8 cellular contexts compared by ENCODE assay signal in the genomic region with DNA sequence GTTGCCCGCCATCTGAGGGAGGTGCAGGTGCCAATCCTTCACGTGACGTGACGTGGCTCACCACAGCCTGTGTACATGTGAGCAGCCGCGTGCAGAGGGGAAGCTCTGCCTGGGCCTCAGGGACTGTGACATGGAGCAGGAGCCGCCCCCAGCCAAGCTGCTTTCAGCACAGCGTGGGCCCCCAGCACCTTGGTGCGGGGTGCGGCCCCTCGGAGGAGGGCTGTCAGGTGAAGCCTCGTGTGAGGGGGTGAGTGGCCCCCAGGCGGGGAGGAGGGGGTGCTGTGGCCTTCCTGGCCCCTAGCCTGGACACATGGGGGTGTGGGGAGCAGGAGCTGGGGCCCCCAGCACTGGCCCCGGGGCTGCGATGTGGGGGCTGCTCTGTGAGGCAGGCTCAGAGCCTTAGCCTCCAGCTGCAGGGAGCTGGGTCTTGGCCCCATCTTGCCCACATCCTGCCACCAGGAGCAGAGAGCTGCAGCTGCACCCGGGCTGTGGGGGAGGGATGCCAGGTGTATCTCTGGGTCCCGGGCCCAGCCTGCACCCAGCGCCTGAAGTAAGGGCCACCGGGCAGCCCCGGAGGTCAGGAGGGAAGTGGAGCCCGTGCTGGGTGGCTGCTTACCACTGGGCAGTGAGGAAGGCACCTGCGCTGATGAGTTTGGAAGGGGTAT. TPM values are rescaled to one million over a fixed set of nuclear protein-coding genes. Genes with fewer than 3 reads are reported as not detected.
A peak's percentile ranks its signal among the peaks of the same experiment; 100 is the strongest.
DNase-seq lines count a peak whose midpoint lies in the region; ATAC-seq and TF ChIP-seq lines count a peak whose summit lies in the region.

Gene ADORA2A (plus strand): TSS at position 100 of the 665 bp plus-strand sequence. CDS start 5,806 bp downstream, outside the sequence.

- no peak within 1 kb of the TSS for H3K18ac ChIP-seq in trophoblast cell (ENCODE audit: low read length)

- no peak within 1 kb of the TSS for H4K91ac ChIP-seq in trophoblast cell (ENCODE audit: low read depth, low read length)

- no peak within 1 kb of the TSS for H4K8ac ChIP-seq in trophoblast cell (ENCODE audit: low read depth, low read length)

- no peaks in the 10 kb centered on the region for H3K79me1 ChIP-seq in trophoblast cell (ENCODE audit: low read length)

- no peak within 1 kb of the TSS for H4K12ac ChIP-seq in trophoblast cell (ENCODE audit: low read depth, low read length)

- H3K4me1 Mint-ChIP-seq in activated CD4-positive, alpha-beta T cell treated with anti-CD3 and anti-CD28 coated beads, Interleukin-2, amount 10 ng/mL, durations not matched to agents 24 days and 14 days = peaks cover 58% of the 10 kb centered on the region
- peaks cover 19% of the 10 kb centered on the region for H3K4me1 Mint-ChIP-seq in endothelial cell (ENCODE audit: unreplicated experiment)

- no peaks in the 10 kb centered on the region for H3K9me3 ChIP-seq in trophoblast cell (ENCODE audit: insufficient read depth, low read depth, low read length)

- H3K4me3 ChIP-seq in trophoblast cell (ENCODE audit: low read depth, low read length) = no peak within 1 kb of the TSS

- intact Hi-C loops in activated CD4-positive, alpha-beta T cell treated with anti-CD3 and anti-CD28 coated beads, Interleukin-2, amount 10 ng/mL, durations not matched to agents 24 days and 14 days (cut with micrococcal nuclease) = loop anchor here (1.0 to 5.0 kb wide), 3 partner anchors 59 to 155 kb away; partner anchors contain the start of genes GUCD1, SNRPD3 and SPECC1L

- H2BK5ac ChIP-seq in trophoblast cell (ENCODE audit: low read depth, low read length, poor library complexity) = no peak within 1 kb of the TSS

- ATAC-seq in GM18870 (IDR thresholded peaks at IDR 0.05; ENCODE audit: unreplicated experiment) (peak; percentile 56), HG03066 (IDR thresholded peaks at IDR 0.05; ENCODE audit: low read depth, unreplicated experiment) (peak; percentile 53)

- no peaks in the 10 kb centered on the region for H3K9me3 Mint-ChIP-seq in activated CD4-positive, alpha-beta T cell treated with anti-CD3 and anti-CD28 coated beads, Interleukin-2, amount 10 ng/mL, durations not matched to agents 24 days and 14 days
- no peaks in the 10 kb centered on the region for H3K9me3 Mint-ChIP-seq in endothelial cell (ENCODE audit: unreplicated experiment)

- H3K14ac ChIP-seq in trophoblast cell (ENCODE audit: low read length) = no peak within 1 kb of the TSS

- no peak for TF ChIP-seq CTCF in endothelial cell (IDR thresholded peaks at IDR 0.05; ENCODE audit: unreplicated experiment)

- peak within 1 kb of the TSS; percentile 90 for H3K27ac Mint-ChIP-seq in activated CD4-positive, alpha-beta T cell treated with anti-CD3 and anti-CD28 coated beads, Interleukin-2, amount 10 ng/mL, durations not matched to agents 24 days and 14 days
- no peak within 1 kb of the TSS for H3K27ac Mint-ChIP-seq in endothelial cell (ENCODE audit: unreplicated experiment)

- H3K9ac ChIP-seq in trophoblast cell (ENCODE audit: low read length) = no peak within 1 kb of the TSS

- H3K27ac ChIP-seq in trophoblast cell (ENCODE audit: low read depth, low read length) = no peak within 1 kb of the TSS

- no peak within 1 kb of the TSS for H3K4ac ChIP-seq in trophoblast cell (ENCODE audit: low read depth, low read length)

- no peak within 1 kb of the TSS for H2BK120ac ChIP-seq in trophoblast cell (ENCODE audit: insufficient read depth, low read length, poor library complexity)

- H3K79me2 ChIP-seq in trophoblast cell (ENCODE audit: control insufficient read depth, insufficient read depth, low read length, poor library complexity) = no peaks in the 10 kb centered on the region

- peaks cover 11% of the 10 kb centered on the region for H3K36me3 Mint-ChIP-seq in activated CD4-positive, alpha-beta T cell treated with anti-CD3 and anti-CD28 coated beads, Interleukin-2, amount 10 ng/mL, durations not matched to agents 24 days and 14 days (ENCODE audit: low read depth)
- H3K36me3 Mint-ChIP-seq in endothelial cell (ENCODE audit: low read depth, unreplicated experiment) = peaks cover 5% of the 10 kb centered on the region

- H2AK5ac ChIP-seq in trophoblast cell (ENCODE audit: low read length) = no peak within 1 kb of the TSS

- no peaks in the 10 kb centered on the region for H3K36me3 ChIP-seq in trophoblast cell (ENCODE audit: control insufficient read depth in 1 of 2, insufficient read depth in 2 of 2, low read length in 2 of 2)

- H3K4me1 ChIP-seq in trophoblast cell (ENCODE audit: control insufficient read depth in 1 of 2, insufficient read depth in 2 of 2, low read length in 2 of 2) = peaks cover 5 to 6% of the 10 kb centered on the region in 2 experiments

- peak; percentile 93 for DNase-seq in activated CD4-positive, alpha-beta T cell treated with anti-CD3 and anti-CD28 coated beads, Interleukin-2, amount 10 ng/mL, durations not matched to agents 24 days and 14 days
- DNase-seq in endothelial cell (ENCODE audit: low spot score) = no peak
- DNase-seq in stimulated activated CD8-positive, alpha-beta memory T cell treated with anti-CD3 and anti-CD28 coated beads, Interleukin-12 subunit alpha, Interleukin-12 subunit beta, amount 100 ng/mL, for 4 hours (ENCODE audit: low read depth) = peak; percentile 74
- DNase-seq in H4 (ENCODE audit: low spot score) = no peak
- DNase-seq in epidermal melanocyte (ENCODE audit: insufficient read length, low spot score) = no peak
- DNase-seq in trophoblast cell = no peak

- peaks cover 16% of the 10 kb centered on the region for H3K27me3 ChIP-seq in trophoblast cell (ENCODE audit: insufficient read depth, low read length)

- WGBS in trophoblast cell (ENCODE audit: extremely low coverage, insufficient coverage, insufficient read length) = no CpG with 5 or more reads among the region's 22 CpGs

- H3K23ac ChIP-seq in trophoblast cell (ENCODE audit: low read length) = no peak within 1 kb of the TSS

- H3K27me3 Mint-ChIP-seq in activated CD4-positive, alpha-beta T cell treated with anti-CD3 and anti-CD28 coated beads, Interleukin-2, amount 10 ng/mL, durations not matched to agents 24 days and 14 days = peaks cover under 1% of the 10 kb centered on the region
- peaks cover 21% of the 10 kb centered on the region for H3K27me3 Mint-ChIP-seq in endothelial cell (ENCODE audit: unreplicated experiment)

- peak within 1 kb of the TSS; percentile 86 for H3K4me3 Mint-ChIP-seq in activated CD4-positive, alpha-beta T cell treated with anti-CD3 and anti-CD28 coated beads, Interleukin-2, amount 10 ng/mL, durations not matched to agents 24 days and 14 days
- H3K4me3 Mint-ChIP-seq in endothelial cell (ENCODE audit: unreplicated experiment) = peak within 1 kb of the TSS; percentile 74

- no peak within 1 kb of the TSS for H2BK12ac ChIP-seq in trophoblast cell (ENCODE audit: low read length)

- H2AFZ ChIP-seq in trophoblast cell (ENCODE audit: insufficient read depth, low read length, poor library complexity) = no peak within 1 kb of the TSS

- H3K4me2 ChIP-seq in trophoblast cell (ENCODE audit: low read length) = no peak within 1 kb of the TSS

RNA-seq across cellular contexts. Expression of gene ADORA2A, which starts in this region (rescaled TPM):
- total RNA-seq in activated CD4-positive, alpha-beta T cell treated with anti-CD3 and anti-CD28 coated beads, Interleukin-2, amount 10 ng/mL, durations not matched to agents 24 days and 14 days = 34.9 and 36.2 TPM in 2 replicates
- 18.5 TPM for total RNA-seq in endothelial cell (ENCODE audit: unreplicated experiment)
- total RNA-seq in H4 (2014; rRNA removed; shearing (Covaris generic)) = 1.0 TPM in 1 of 2 replicates, not detected in the other
- 2.0 and 2.6 TPM in 2 replicates for polyA plus RNA-seq in trophoblast cell (2013)

Comparison
In these comparisons a context has a peak if more than half of its experiments do, and no peak if none do; other contexts are left out.
1. DNase-seq: peak in activated CD4-positive, alpha-beta T cell treated with anti-CD3 and anti-CD28 coated beads, Interleukin-2, amount 10 ng/mL, durations not matched to agents 24 days and 14 days (single experiment) and stimulated activated CD8-positive, alpha-beta memory T cell treated with anti-CD3 and anti-CD28 coated beads, Interleukin-12 subunit alpha, Interleukin-12 subunit beta, amount 100 ng/mL, for 4 hours (single experiment); none in endothelial cell (single experiment), H4 (single experiment), epidermal melanocyte (single experiment) and trophoblast cell (0 of 2).